ENCODE assay signal across 9 cellular contexts in the genomic region with DNA sequence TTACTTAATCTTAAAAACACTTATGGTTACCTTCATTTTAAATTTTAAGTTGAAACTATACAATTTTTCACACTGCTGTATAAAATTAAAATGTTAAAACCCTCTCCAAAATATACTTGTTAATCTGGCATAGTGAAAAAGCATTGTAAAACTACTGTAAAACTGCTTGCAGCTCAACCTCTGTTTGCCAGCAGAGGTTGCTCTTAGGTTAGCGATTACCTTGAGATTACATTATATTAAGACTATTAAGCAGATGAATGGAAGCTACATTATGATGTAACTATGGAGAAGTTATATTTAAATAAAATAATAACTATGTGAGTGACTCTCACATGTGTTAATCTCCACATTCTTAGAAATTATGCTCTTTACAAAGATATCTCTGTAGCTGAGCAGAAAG.
DNase-seq lines count a peak whose midpoint lies in the region; TF ChIP-seq lines count a peak whose summit lies in the region.
"Had no signal": no experiment of that assay in that cellular context is flagged by ENCODE, and none has a peak within 500 bp of the region (broad histone marks: within the 10 kb centered on the region; RNA-seq: fewer than 3 reads in every experiment).

No MANE protein-coding gene starts in this region.

- no peaks in the 10 kb centered on the region for H3F3A ChIP-seq in GM23248 (ENCODE audit: insufficient read depth)

- H3K4me3 ChIP-seq in GM23248 (no peak overlapping the region), hepatocyte (no peak overlapping the region), Peyer's patch (no peak overlapping the region)

- H3K27ac ChIP-seq in C4-2B (no peak overlapping the region), GM23248 (no peak overlapping the region), hepatocyte (no peak overlapping the region), Peyer's patch (no peak overlapping the region)

- peak; percentile 1 for DNase-seq in GM23248
- peak; percentile 46 for DNase-seq in RPMI8226
- peak; percentile 19 for DNase-seq in hepatocyte (ENCODE audit: low spot score)
- DNase-seq in Peyer's patch = no peak
- DNase-seq in GM13977 (ENCODE audit: low spot score) = no peak
- DNase-seq in stimulated activated naive CD4-positive, alpha-beta T cell (lab: John Stamatoyannopoulos, UW) = no peak
- no peak for DNase-seq in NCI-H526 treated with DMSO at 0.1 percent for 48 hours (lab: John Stamatoyannopoulos, UW)
- DNase-seq: activated naive CD4-positive, alpha-beta T cell treated with anti-CD3 and anti-CD28 coated beads for 36 hours had no signal

- H3K9me3 ChIP-seq in GM23248 (ENCODE audit: low read depth) = peaks cover 3% of the 10 kb centered on the region
- no peaks in the 10 kb centered on the region for H3K9me3 ChIP-seq in hepatocyte (ENCODE audit: low read depth)
- H3K9me3 ChIP-seq in Peyer's patch = no peaks in the 10 kb centered on the region

- H3K9ac ChIP-seq in GM23248 = no peak overlapping the region

- H3K36me3 ChIP-seq in GM23248 (ENCODE audit: low read depth) (no peaks in the 10 kb centered on the region), hepatocyte (replicated peaks; ENCODE audit: insufficient read depth, low read depth) (no peaks in the 10 kb centered on the region), Peyer's patch (no peaks in the 10 kb centered on the region)

- H3K27me3 ChIP-seq in GM23248 (replicated peaks; ENCODE audit: insufficient read depth) (no peaks in the 10 kb centered on the region), hepatocyte (no peaks in the 10 kb centered on the region), Peyer's patch (no peaks in the 10 kb centered on the region)

- H2AFZ ChIP-seq in GM23248 (no peak overlapping the region), hepatocyte (no peak overlapping the region)

- in situ Hi-C loops in GM23248 (cut with MboI) (no loop called here), GM13977 (cut with MboI; ENCODE audit: low pct_unique_long_range_greater_than_20kb, low sequenced_read_pairs, unreplicated experiment) (no loop called here)

- no peaks in the 10 kb centered on the region for H3K9me2 ChIP-seq in GM23248 (ENCODE audit: insufficient read depth)
- no peaks in the 10 kb centered on the region for H3K9me2 ChIP-seq in hepatocyte (replicated peaks; ENCODE audit: insufficient read depth)

- TF ChIP-seq CTCF in C4-2B (conservative IDR thresholded peaks at IDR 0.05) (peak; percentile 87), hepatocyte (IDR thresholded peaks at IDR 0.05; ENCODE audit: poor library complexity) (peak; percentile 58), Peyer's patch (IDR thresholded peaks at IDR 0.05) (peak in 1 of 6 experiments; percentile 38), GM13977 (IDR thresholded peaks at IDR 0.05; ENCODE audit: extremely low read depth, insufficient read depth, missing control alignments) (no peak)

- H3K4me2 ChIP-seq in GM23248 (ENCODE audit: unreplicated experiment) = no peak overlapping the region
- H3K4me2 ChIP-seq in hepatocyte = no peak overlapping the region

- H4K20me1 ChIP-seq in GM23248 (ENCODE audit: insufficient read depth) (no peaks in the 10 kb centered on the region), hepatocyte (ENCODE audit: insufficient read depth, poor library complexity, severe bottlenecking) (no peaks in the 10 kb centered on the region)

- WGBS in GM23248 (ENCODE audit: low coverage in 1 of 2, low lambda C conversion rate in 2 of 2, missing lambda C conversion rate in 2 of 2), 2 experiments = 22 to 29% methylated on average over 1 of the region's 1 CpG
- WGBS in hepatocyte (ENCODE audit: low lambda C conversion rate, missing lambda C conversion rate) = 64% methylated on average over 1 of the region's 1 CpG

- H3K79me2 ChIP-seq in GM23248 (ENCODE audit: insufficient read depth) (no peaks in the 10 kb centered on the region), hepatocyte (no peaks in the 10 kb centered on the region)

- H3K4me1 ChIP-seq in GM23248 (ENCODE audit: insufficient read depth) (no peaks in the 10 kb centered on the region), hepatocyte (ENCODE audit: insufficient read depth) (no peaks in the 10 kb centered on the region), Peyer's patch (no peaks in the 10 kb centered on the region)

- no peak for TF ChIP-seq POLR2A in Peyer's patch (IDR thresholded peaks at IDR 0.05)

Comparison
In these comparisons a context has a peak if more than half of its experiments do, and no peak if none do; other contexts are left out.
1. DNase-seq: peak in GM23248 (single experiment), RPMI8226 (single experiment) and hepatocyte (single experiment); none in Peyer's patch (0 of 3), GM13977 (single experiment), stimulated activated naive CD4-positive, alpha-beta T cell (0 of 6) and NCI-H526 treated with DMSO at 0.1 percent for 48 hours (single experiment).